15 cellular contexts compared by ENCODE assay signal in the genomic region with DNA sequence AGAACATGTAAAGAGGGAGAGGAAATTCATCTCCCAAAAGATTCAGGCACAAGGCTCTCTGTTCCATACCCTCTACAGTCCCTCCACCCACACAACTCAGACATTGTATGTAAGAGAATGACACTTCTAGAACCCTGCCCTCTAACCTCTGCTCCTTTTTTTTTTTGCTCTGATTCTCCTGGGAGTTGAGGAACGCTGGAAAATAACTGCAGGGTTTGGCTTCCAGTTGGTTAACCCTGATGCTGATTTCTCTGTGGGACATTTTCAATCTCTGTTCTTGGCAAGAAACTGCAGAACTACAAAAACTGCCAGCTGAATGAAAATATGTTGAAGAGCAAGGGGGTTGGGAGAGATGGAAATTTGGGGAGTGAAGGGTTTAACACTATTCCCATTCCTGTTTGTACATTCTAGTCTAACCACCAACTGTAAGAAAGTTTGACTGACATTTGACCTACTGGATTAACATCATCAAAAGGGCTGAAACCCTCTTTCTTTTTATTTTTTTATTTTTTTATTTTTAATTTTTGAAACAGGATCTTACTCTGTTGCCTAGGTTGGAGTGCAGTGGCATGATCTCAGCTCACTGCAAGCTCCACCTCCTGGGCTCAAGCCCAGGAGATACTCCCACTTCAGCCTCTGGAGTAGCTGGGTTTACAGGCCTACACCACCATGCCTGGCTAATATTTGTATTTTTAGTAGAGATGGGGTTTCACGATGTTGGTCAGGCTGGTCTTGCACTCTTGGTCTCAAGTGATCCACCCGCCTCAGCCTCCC. TPM values are rescaled to one million over a fixed set of nuclear protein-coding genes. Genes with fewer than 3 reads are reported as not detected.
DNase-seq lines count a peak whose midpoint lies in the region; ATAC-seq and TF ChIP-seq lines count a peak whose summit lies in the region.
"Had no signal": no experiment of that assay in that cellular context is flagged by ENCODE, and none has a peak within 500 bp of the region (broad histone marks: within the 10 kb centered on the region; RNA-seq: fewer than 3 reads in every experiment).

No MANE protein-coding gene starts in this region.

- H3K27ac ChIP-seq in SK-N-MC (peak overlapping the region; percentile 50; the same call in 1 of the 2 replicates), upper lobe of left lung (peak overlapping the region in 3 of 4 donors; percentile 16 to 54 (median 28))
- H3K27ac ChIP-seq: WERI-Rb-1 had no signal

- H3K9me3 ChIP-seq in SK-N-MC (ENCODE audit: low read depth, low read length), result no peaks in the 10 kb centered on the region
- no peaks in the 10 kb centered on the region for H3K9me3 ChIP-seq in upper lobe of left lung

- peak; percentile 79 to 87 for ATAC-seq in upper lobe of left lung (ENCODE audit: low FRiP score in 2 of 2)
- ATAC-seq in HG03457 (IDR thresholded peaks at IDR 0.05; ENCODE audit: unreplicated experiment), result no peak
- ATAC-seq in GM21717 (IDR thresholded peaks at IDR 0.05; ENCODE audit: unreplicated experiment), result no peak
- ATAC-seq: activated CD8-positive, alpha-beta memory T cell treated with anti-CD3 and anti-CD28 coated beads, Interleukin-2, amount 10 ng/mL, durations not matched to agents 7 days and 5 days; CD8-positive, alpha-beta T cell had no signal

- no peak for TF ChIP-seq EP300 in upper lobe of left lung (IDR thresholded peaks at IDR 0.05)

- TF ChIP-seq CTCF in fibroblast of the aortic adventitia (IDR thresholded peaks at IDR 0.05; ENCODE audit: insufficient read depth, low read length), result no peak
- no peak for TF ChIP-seq CTCF in upper lobe of left lung (IDR thresholded peaks at IDR 0.05)

- DNase-seq in SK-N-MC (ENCODE audit: low read depth, low spot score) (no peak), fibroblast of the aortic adventitia (ENCODE audit: low read depth) (peak; percentile 81), myocyte (ENCODE audit: low read depth) (peak; percentile 34), upper lobe of left lung (peak in 1 of 2 donors; percentile 57), NCI-H82 (lab: John Stamatoyannopoulos, UW) (no peak)
- DNase-seq: activated CD8-positive, alpha-beta memory T cell treated with anti-CD3 and anti-CD28 coated beads, Interleukin-2, amount 10 ng/mL, durations not matched to agents 7 days and 5 days; activated naive CD4-positive, alpha-beta T cell treated with anti-CD3 and anti-CD28 coated beads for 36 hours; caudate nucleus; CD8-positive, alpha-beta T cell; GF-D8; retina; stimulated activated naive CD4-positive, alpha-beta T cell treated with Interleukin-2 at 50 U/mL for 16 hours; WERI-Rb-1 had no signal

- H3K4me1 ChIP-seq in upper lobe of left lung, result peaks cover 0 to 9% (median 4%) of the 10 kb centered on the region in 4 donors

- no peak overlapping the region for H3K9ac ChIP-seq in SK-N-MC (ENCODE audit: insufficient read length)

- 54 to 76% methylated on average over 3 of the region's 3 CpGs for WGBS in upper lobe of left lung, 2 donors

- H3K27me3 ChIP-seq in upper lobe of left lung, result no peaks in the 10 kb centered on the region

- no peak overlapping the region for H3K4me3 ChIP-seq in SK-N-MC
- no peak overlapping the region for H3K4me3 ChIP-seq in fibroblast of the aortic adventitia (ENCODE audit: low read depth, low read length)
- no peak overlapping the region for H3K4me3 ChIP-seq in upper lobe of left lung

- no peaks in the 10 kb centered on the region for H3K36me3 ChIP-seq in SK-N-MC (ENCODE audit: insufficient read depth, low read length)
- H3K36me3 ChIP-seq in upper lobe of left lung, result no peaks in the 10 kb centered on the region
- H3K36me3 ChIP-seq: WERI-Rb-1 had no signal

- TF ChIP-seq POLR2A in upper lobe of left lung (IDR thresholded peaks at IDR 0.05), result no peak

RNA-seq across cellular contexts. Expression of gene MAGI1, which starts 14.5 kb away (rescaled TPM):
- total RNA-seq in fibroblast of the aortic adventitia (ENCODE audit: low replicate concordance) (13.0 and 30.2 TPM in 2 replicates), myocyte (10.6 and 14.5 TPM in 2 replicates), upper lobe of left lung (10 to 100 TPM; 33.0 to 72.9 (median 62.4) TPM)
- polyA plus RNA-seq in myocyte (2012), result 7.2 TPM
- total RNA-seq: activated naive CD4-positive, alpha-beta T cell treated with anti-CD3 and anti-CD28 coated beads for 36 hours; CD8-positive, alpha-beta T cell had no signal

Comparison
In these comparisons a context has a peak if more than half of its experiments do, and no peak if none do; other contexts are left out.
1. DNase-seq: peak in fibroblast of the aortic adventitia (single experiment) and myocyte (single experiment); none in SK-N-MC (single experiment) and NCI-H82 (single experiment).
2. ATAC-seq: peak in upper lobe of left lung (2 of 2); none in HG03457 (single experiment) and GM21717 (single experiment).